In genomic region chr4:48910511-48910910, GRCh38 we compare ENCODE assay signal across 25 cellular contexts. TPM values are rescaled to one million over a fixed set of nuclear protein-coding genes. Genes with fewer than 3 reads are reported as not detected.
DNase-seq lines count a peak whose midpoint lies in the region; ATAC-seq, FAIRE-seq and TF ChIP-seq lines count a peak whose summit lies in the region.
"Had no signal": no experiment of that assay in that cellular context is flagged by ENCODE, and none has a peak within 500 bp of the region (broad histone marks: within the 10 kb centered on the region; RNA-seq: fewer than 3 reads in every experiment).

No MANE protein-coding gene starts in this region.

- H3K4me1 ChIP-seq in A549 (peaks cover 38% of the 10 kb centered on the region), upper lobe of right lung (peaks cover 4% of the 10 kb centered on the region)
- H3K4me1 ChIP-seq: psoas muscle, uterus had no signal

- TF ChIP-seq CTCF in A549 (IDR thresholded peaks at IDR 0.05) (no peak), upper lobe of right lung (IDR thresholded peaks at IDR 0.05) (no peak)

- H3K4me3 ChIP-seq in A549 (no peak overlapping the region), upper lobe of right lung (no peak overlapping the region)
- H3K4me3 ChIP-seq: ascending aorta, psoas muscle, testis, uterus had no signal

- TF ChIP-seq RAD21 in A549 (conservative IDR thresholded peaks at IDR 0.05 in 1 of 2, IDR thresholded peaks at IDR 0.05 in 1 of 2): no peak

- intact Hi-C loops in upper lobe of right lung (cut with DNase I): no loop called here

- no peak for TF ChIP-seq POLR2A in A549 (IDR thresholded peaks at IDR 0.05; ENCODE audit: low read length)

- POLR2A ChIA-PET in A549 (lab: Yijun Ruan, JAX): no interaction called here

- peak overlapping the region; percentile 35 to 87; a peak in 4 of 6 replicates for H3K27ac ChIP-seq in A549
- peak overlapping the region; percentile 93 for H3K27ac ChIP-seq in epithelial cell of prostate
- H3K27ac ChIP-seq in upper lobe of right lung: no peak overlapping the region
- H3K27ac ChIP-seq: psoas muscle, testis had no signal

- H3K4me2 ChIP-seq in A549: no peak overlapping the region; the same call in 2 of the 3 replicates

- no peaks in the 10 kb centered on the region for H3K27me3 ChIP-seq in upper lobe of right lung
- H3K27me3 ChIP-seq: ascending aorta, testis, uterus had no signal

- TF ChIP-seq EP300 in A549 (IDR thresholded peaks at IDR 0.05): no peak

- DNase-seq in A549 (ENCODE audit: low read depth in 1 of 2, low spot score in 1 of 2) (no peak), NCI-H460 (ENCODE audit: extremely low read depth, low read depth) (peak; percentile 41), epithelial cell of prostate (ENCODE audit: low read depth, low spot score) (no peak), NCI-H2107 (lab: John Stamatoyannopoulos, UW) (no peak), COLO829 (ENCODE audit: low spot score) (no peak), upper lobe of right lung (no peak)
- DNase-seq: activated CD4-positive, CD25-positive, alpha-beta regulatory T cell treated with anti-CD3 and anti-CD28 coated beads, Interleukin-2, amount 50 U/mL, for 72 hours; activated CD8-positive, alpha-beta T cell treated with anti-CD3 and anti-CD28 coated beads, Interleukin-2, amount 10 ng/mL, durations not matched to agents 7 days and 5 days; activated T-cell treated with anti-CD3 and anti-CD28 coated beads for 4 hours; CD4-positive, alpha-beta memory T cell; DMS153; GDM1; left ventricle myocardium superior; NCI-H1092 treated with DMSO at 0.1 percent for 48 hours; NCI-H187 treated with DMSO at 0.1 percent for 48 hours; psoas muscle; stimulated activated CD4-positive, alpha-beta T cell treated with anti-CD3 and anti-CD28 coated beads, Interleukin-15, amount 100 ng/mL, for 24 hours; stimulated activated naive B cell treated with anti-CD40 and anti-IgM and Interleukin-4, amounts not matched to agents 10 μg/mL and 1 μg/mL and 100 μg/mL, for 72 hours; testis; uterus had no signal

- CTCF ChIA-PET in A549 (lab: Yijun Ruan, JAX): interaction anchor here (0.6 to 1.4 kb wide), 5 partner anchors 12 to 332 kb away, joined by 3 to 4 read pairs (median 3); no protein-coding TSS in a partner anchor

- FAIRE-seq in A549 (lab: Jason Lieb, UNC): no peak
- FAIRE-seq: TTC549 had no signal

- no peaks in the 10 kb centered on the region for H3K9me3 ChIP-seq in A549
- H3K9me3 ChIP-seq in upper lobe of right lung: no peaks in the 10 kb centered on the region
- H3K9me3 ChIP-seq: ascending aorta, psoas muscle, testis, uterus had no signal

- ATAC-seq in A549 (no peak), GM18909 (IDR thresholded peaks at IDR 0.05; ENCODE audit: poor library complexity, unreplicated experiment) (peak; percentile 32), HG03025 (IDR thresholded peaks at IDR 0.05; ENCODE audit: low FRiP score, unreplicated experiment) (no peak), upper lobe of right lung (no peak)
- ATAC-seq: activated CD8-positive, alpha-beta T cell treated with anti-CD3 and anti-CD28 coated beads, Interleukin-2, amount 10 ng/mL, durations not matched to agents 7 days and 5 days; left ventricle myocardium superior; naive thymus-derived CD4-positive, alpha-beta T cell; psoas muscle; stimulated activated naive B cell treated with anti-CD40 and anti-IgM and Interleukin-4, amounts not matched to agents 10 μg/mL and 1 μg/mL and 100 μg/mL, for 72 hours had no signal

- H3K36me3 ChIP-seq in upper lobe of right lung: no peaks in the 10 kb centered on the region
- H3K36me3 ChIP-seq: ascending aorta, uterus had no signal

TF ChIP-seq in A549, 52 proteins besides CTCF, POLR2A, EP300 and RAD21:
- TF ChIP-seq ZSCAN20 (CRISPR knock-in tag; IDR thresholded peaks at IDR 0.05) (no peak), RFX5 (IDR thresholded peaks at IDR 0.05) (no peak), RCOR1 (IDR thresholded peaks at IDR 0.05; ENCODE audit: low read depth, low read length) (no peak), POLR2AphosphoS2 (conservative IDR thresholded peaks at IDR 0.05; ENCODE audit: low read length) (no peak)

RNA-seq across cellular contexts. Expression of gene OCIAD2, which starts 3.9 kb away (rescaled TPM):
- polyA plus RNA-seq in A549 (2011; rRNA removed) (119 and 141 TPM in 2 replicates), A549 (2017; fragmentation: RNase III; extraction: RNeasy Plus Mini Kit Qiagen cat#74134 plus additional on column Dnase treatment) (168 to 174 TPM (median 170 TPM) in 3 replicates)
- polyA plus RNA-seq in A549 (2012; cell fraction: cytosol; rRNA removed): 97.7 and 121 TPM in 2 replicates
- 24.6 and 28.5 TPM in 2 replicates for polyA plus RNA-seq in A549 (2012; cell fraction: nucleus; rRNA removed)
- 26.4 and 37.4 TPM in 2 replicates for polyA minus RNA-seq in A549 (2011; rRNA and poly(A)+ RNA removed)
- 44.4 and 64.1 TPM in 2 replicates for total RNA-seq in NCI-H460 (2014; rRNA removed; shearing (Covaris generic))
- polyA plus RNA-seq in NCI-H460 (2014; cell fraction: nucleus; rRNA removed): 3.2 and 7.5 TPM in 2 replicates
- 30.6 TPM for total RNA-seq in upper lobe of right lung
